Comparison of ENCODE assay signal across 9 cellular contexts in genomic region chr10:131726460-131726861, GRCh38.
DNase-seq lines count a peak whose midpoint lies in the region; ATAC-seq and TF ChIP-seq lines count a peak whose summit lies in the region.
"Had no signal": no experiment of that assay in that cellular context is flagged by ENCODE, and none has a peak within 500 bp of the region (broad histone marks: within the 10 kb centered on the region; RNA-seq: fewer than 3 reads in every experiment).

No MANE protein-coding gene starts in this region.

- peaks cover 23 to 33% of the 10 kb centered on the region in 2 experiments for H3K4me1 Mint-ChIP-seq in H9
- peaks cover 3% of the 10 kb centered on the region for H3K4me1 Mint-ChIP-seq in activated T-cell treated with anti-CD3 and anti-CD28 coated beads, Interleukin-2, amount 50 U/mL, for 4 hours (ENCODE audit: low read depth)

- H2BK120ac ChIP-seq in H9 (ENCODE audit: low read depth, low read length, poor library complexity, severe bottlenecking): no peak overlapping the region

- no peak overlapping the region for H2AK5ac ChIP-seq in H9 (ENCODE audit: insufficient read length, low read length)

- no CpG with 5 or more reads among the region's 20 CpGs for WGBS in H9 (ENCODE audit: extremely low coverage, insufficient read length, low lambda C conversion rate)
- 26% methylated on average over 19 of the region's 20 CpGs for WGBS in smooth muscle cell (ENCODE audit: low lambda C conversion rate)

- DNase-seq in H9: peak; percentile 78
- DNase-seq in Peyer's patch: peak in 2 of 3 donors; percentile 46 to 51
- DNase-seq in iPS-NIHi7 (ENCODE audit: extremely low spot score): peak; percentile 63
- DNase-seq in smooth muscle cell (lab: John Stamatoyannopoulos, UW; ENCODE audit: unreplicated experiment): no peak
- no peak for DNase-seq in erythroblast (lab: John Stamatoyannopoulos, UW)
- no peak for DNase-seq in activated T-cell treated with anti-CD3 and anti-CD28 coated beads, Interleukin-2, amount 50 U/mL, for 4 hours
- DNase-seq: naive thymus-derived CD8-positive, alpha-beta T cell; NK-92 treated with Interleukin-12 subunit alpha and Interleukin-12 subunit beta, amount 100 ng/mL, for 24 hours had no signal

- H2BK15ac ChIP-seq in H9 (ENCODE audit: low read depth, low read length): no peak overlapping the region

- no peak overlapping the region for H3K27ac Mint-ChIP-seq in H9

- H2BK12ac ChIP-seq in H9 (ENCODE audit: insufficient read length, low read depth, low read length): no peak overlapping the region

- H3K36me3 Mint-ChIP-seq in H9 (ENCODE audit: insufficient read depth in 1 of 3, low read depth in 3 of 3): no peaks in the 10 kb centered on the region
- H3K36me3 Mint-ChIP-seq in activated T-cell treated with anti-CD3 and anti-CD28 coated beads, Interleukin-2, amount 50 U/mL, for 4 hours (ENCODE audit: insufficient read depth): no peaks in the 10 kb centered on the region
- H3K36me3 Mint-ChIP-seq: naive thymus-derived CD8-positive, alpha-beta T cell had no signal

- H3K9ac ChIP-seq in H9 (ENCODE audit: extremely low read depth, insufficient read length, low read length) (no peak overlapping the region), smooth muscle cell (ENCODE audit: low read depth) (no peak overlapping the region)

- H4K91ac ChIP-seq in H9 (ENCODE audit: insufficient read length, low read depth, low read length): no peak overlapping the region

- H3K56ac ChIP-seq in H9 (ENCODE audit: insufficient read length, low read depth, low read length): no peak overlapping the region

- H4K8ac ChIP-seq in H9 (replicated peaks; ENCODE audit: insufficient read length, low read depth, low read length): no peak overlapping the region

- H3K9me3 ChIP-seq in H9 (ENCODE audit: control insufficient read depth, low read depth, low read length): no peaks in the 10 kb centered on the region
- peaks cover 0 to 3% (median 0%) of the 10 kb centered on the region in 4 donors for H3K9me3 ChIP-seq in Peyer's patch
- no peaks in the 10 kb centered on the region for H3K9me3 ChIP-seq in smooth muscle cell (replicated peaks; ENCODE audit: low read depth)

- no peak for ATAC-seq in GM19395 (IDR thresholded peaks at IDR 0.05; ENCODE audit: unreplicated experiment)
- ATAC-seq in activated T-cell treated with anti-CD3 and anti-CD28 coated beads, Interleukin-2, amount 50 U/mL, for 4 hours: no peak
- ATAC-seq: naive thymus-derived CD8-positive, alpha-beta T cell had no signal

- peak overlapping the region; percentile 34 to 54; a peak in 2 of 5 replicates for H3K4me3 Mint-ChIP-seq in H9
- H3K4me3 Mint-ChIP-seq in activated T-cell treated with anti-CD3 and anti-CD28 coated beads, Interleukin-2, amount 50 U/mL, for 4 hours: no peak overlapping the region

- no peak overlapping the region for H3K23ac ChIP-seq in H9 (ENCODE audit: insufficient read length, low read depth, low read length)

- no peaks in the 10 kb centered on the region for H3K23me2 ChIP-seq in H9 (ENCODE audit: insufficient read length, low read depth, low read length, poor library complexity, severe bottlenecking)

- H4K20me1 ChIP-seq in H9 (ENCODE audit: control insufficient read depth, insufficient read depth, insufficient read length) (no peaks in the 10 kb centered on the region), smooth muscle cell (ENCODE audit: low read depth) (no peaks in the 10 kb centered on the region)

- H3K4ac ChIP-seq in H9 (ENCODE audit: low read depth, low read length): no peak overlapping the region

- no peak overlapping the region for H3K14ac ChIP-seq in H9 (ENCODE audit: insufficient read depth, low read length)

- H3K4me2 ChIP-seq in H9 (ENCODE audit: insufficient read depth, insufficient read length, low read length): no peak overlapping the region
- peak overlapping the region; percentile 60 for H3K4me2 ChIP-seq in smooth muscle cell

- no peak for TF ChIP-seq POLR2A in Peyer's patch (IDR thresholded peaks at IDR 0.05)
- no peak for TF ChIP-seq POLR2A in erythroblast (IDR thresholded peaks at IDR 0.05; ENCODE audit: low read length)

- H2AFZ ChIP-seq in H9 (ENCODE audit: low read length) (no peak overlapping the region), smooth muscle cell (ENCODE audit: low read depth) (no peak overlapping the region)

- no peaks in the 10 kb centered on the region for H3K79me1 ChIP-seq in H9 (ENCODE audit: insufficient read depth, low read depth, low read length, poor library complexity, severe bottlenecking)

- H4K5ac ChIP-seq in H9 (ENCODE audit: insufficient read length, low read depth, low read length): no peak overlapping the region

- no peak overlapping the region for H2BK5ac ChIP-seq in H9 (ENCODE audit: insufficient read length, low read length)

- H3K4me3 ChIP-seq in Peyer's patch (peak overlapping the region in 1 of 4 donors; percentile 26), smooth muscle cell (no peak overlapping the region)

- no peak overlapping the region for H3T11ph ChIP-seq in H9 (ENCODE audit: low read length)

- H3K36me3 ChIP-seq in Peyer's patch (no peaks in the 10 kb centered on the region), smooth muscle cell (ENCODE audit: low read depth) (no peaks in the 10 kb centered on the region)

- H3K27me3 Mint-ChIP-seq in H9 (ENCODE audit: low read depth): peaks cover 17% of the 10 kb centered on the region
- peaks cover 12% of the 10 kb centered on the region for H3K27me3 Mint-ChIP-seq in activated T-cell treated with anti-CD3 and anti-CD28 coated beads, Interleukin-2, amount 50 U/mL, for 4 hours (ENCODE audit: low read depth)

- no peaks in the 10 kb centered on the region for H3F3A ChIP-seq in smooth muscle cell (ENCODE audit: low read depth)

- H2BK20ac ChIP-seq in H9 (ENCODE audit: low read depth, low read length, poor library complexity, severe bottlenecking): no peak overlapping the region

- no peaks in the 10 kb centered on the region; a peak in 1 of 5 replicates for H3K9me3 Mint-ChIP-seq in H9
- H3K9me3 Mint-ChIP-seq in activated T-cell treated with anti-CD3 and anti-CD28 coated beads, Interleukin-2, amount 50 U/mL, for 4 hours: no peaks in the 10 kb centered on the region

- H3K27ac ChIP-seq in H9 (ENCODE audit: insufficient read length, low read depth, low read length) (no peak overlapping the region), Peyer's patch (no peak overlapping the region), smooth muscle cell (ENCODE audit: low read depth) (no peak overlapping the region)

- H3K4me1 ChIP-seq in H9 (ENCODE audit: insufficient read depth, low read length) (no peaks in the 10 kb centered on the region), Peyer's patch (no peaks in the 10 kb centered on the region), smooth muscle cell (ENCODE audit: low read depth) (peaks cover 5% of the 10 kb centered on the region)

- H3K27me3 ChIP-seq in H9 (ENCODE audit: insufficient read depth, low read length) (no peaks in the 10 kb centered on the region; the same call in 1 of the 2 replicates), Peyer's patch (no peaks in the 10 kb centered on the region), smooth muscle cell (ENCODE audit: low read depth) (peaks cover 2% of the 10 kb centered on the region)

- TF ChIP-seq CTCF in H9 (conservative IDR thresholded peaks at IDR 0.05) (no peak), Peyer's patch (IDR thresholded peaks at IDR 0.05) (no peak), smooth muscle cell (IDR thresholded peaks at IDR 0.05; ENCODE audit: borderline replicate concordance, insufficient read depth, poor library complexity, severe bottlenecking) (no peak)

- H3K18ac ChIP-seq in H9 (ENCODE audit: insufficient read length, low read depth, low read length): peak overlapping the region; percentile 36

- H3K79me2 ChIP-seq in H9 (ENCODE audit: insufficient read depth, low read length) (no peaks in the 10 kb centered on the region), smooth muscle cell (ENCODE audit: low read depth) (no peaks in the 10 kb centered on the region)

Comparison
In these comparisons a context has a peak if more than half of its experiments do, and no peak if none do; other contexts are left out.
1. DNase-seq: peak in H9 (single experiment), Peyer's patch (2 of 3) and iPS-NIHi7 (single experiment); none in smooth muscle cell (single experiment), erythroblast (0 of 2) and activated T-cell treated with anti-CD3 and anti-CD28 coated beads, Interleukin-2, amount 50 U/mL, for 4 hours (single experiment).